14 cellular contexts compared by ENCODE assay signal in genomic region chr10:26445411-26446031, GRCh38. TPM values are rescaled to one million over a fixed set of nuclear protein-coding genes. Genes with fewer than 3 reads are reported as not detected.
DNase-seq lines count a peak whose midpoint lies in the region; ATAC-seq and TF ChIP-seq lines count a peak whose summit lies in the region.
"Had no signal": no experiment of that assay in that cellular context is flagged by ENCODE, and none has a peak within 500 bp of the region (broad histone marks: within the 10 kb centered on the region; RNA-seq: fewer than 3 reads in every experiment).

No MANE protein-coding gene starts in this region.

- 80% methylated on average over 8 of the region's 8 CpGs for WGBS in esophagus muscularis mucosa
- WGBS in thymus: 89% methylated on average over 8 of the region's 8 CpGs

- peaks cover 86% of the 10 kb centered on the region for H3K4me1 ChIP-seq in OCI-LY7 (ENCODE audit: insufficient read depth, low read length, poor library complexity, severe bottlenecking)
- no peaks in the 10 kb centered on the region for H3K4me1 ChIP-seq in esophagus muscularis mucosa
- H3K4me1 ChIP-seq in thymus (ENCODE audit: control insufficient read depth, insufficient read depth, low read length): peaks cover 32% of the 10 kb centered on the region

- peaks cover 96% of the 10 kb centered on the region for H3K79me2 ChIP-seq in OCI-LY7 (ENCODE audit: insufficient read depth, low read depth, low read length)

- no peaks in the 10 kb centered on the region for H3K9me2 ChIP-seq in OCI-LY7 (ENCODE audit: insufficient read depth, low read length)

- H3K27me3 Mint-ChIP-seq in activated T-cell treated with anti-CD3 and anti-CD28 coated beads, Interleukin-2, amount 50 U/mL, for 72 hours (ENCODE audit: low read depth): no peaks in the 10 kb centered on the region

- H3K36me3 ChIP-seq in OCI-LY7 (ENCODE audit: insufficient read depth, low read length): peaks cover 79% of the 10 kb centered on the region
- H3K36me3 ChIP-seq in esophagus muscularis mucosa: no peaks in the 10 kb centered on the region
- H3K36me3 ChIP-seq in thymus (ENCODE audit: control insufficient read depth, insufficient read depth): peaks cover 11% of the 10 kb centered on the region
- H3K36me3 ChIP-seq: thoracic aorta had no signal

- TF ChIP-seq EP300 in esophagus muscularis mucosa (IDR thresholded peaks at IDR 0.05): no peak

- peak overlapping the region; percentile 18 for H3K4me3 ChIP-seq in OCI-LY7 (ENCODE audit: low read depth, low read length, poor library complexity, severe bottlenecking)
- H3K4me3 ChIP-seq in esophagus muscularis mucosa: no peak overlapping the region
- peak overlapping the region; percentile 12 for H3K4me3 ChIP-seq in thymus (ENCODE audit: low read length)
- H3K4me3 ChIP-seq: SK-N-MC, thoracic aorta had no signal

- H3K36me3 Mint-ChIP-seq in activated T-cell treated with anti-CD3 and anti-CD28 coated beads, Interleukin-2, amount 50 U/mL, for 72 hours (ENCODE audit: insufficient read depth in 2 of 2): peaks cover 13 to 31% of the 10 kb centered on the region in 2 donors
- H3K36me3 Mint-ChIP-seq: mesothelial cell of epicardium had no signal

- POLR2A ChIA-PET in OCI-LY7 (lab: Charles Lee): interaction anchor here (0.7 kb wide), 2 partner anchors 54 to 379 kb away, joined by 4 read pairs; no protein-coding TSS in a partner anchor

- BruUV-seq in OCI-LY7 (replicated peaks; lab: Mats Ljungman, UMichigan): no TSS peak

- peak overlapping the region; percentile 30 to 82 for H3K4me3 Mint-ChIP-seq in activated T-cell treated with anti-CD3 and anti-CD28 coated beads, Interleukin-2, amount 50 U/mL, for 72 hours
- H3K4me3 Mint-ChIP-seq: mesothelial cell of epicardium had no signal

- no peaks in the 10 kb centered on the region for H4K20me1 ChIP-seq in OCI-LY7 (ENCODE audit: insufficient read depth, low read length)

- no peaks in the 10 kb centered on the region for H3K27me3 ChIP-seq in esophagus muscularis mucosa
- H3K27me3 ChIP-seq in thymus (ENCODE audit: control insufficient read depth, insufficient read depth): no peaks in the 10 kb centered on the region

- ATAC-seq in activated T-cell treated with anti-CD3 and anti-CD28 coated beads, Interleukin-2, amount 50 U/mL, for 72 hours (replicated peaks in 1 of 2): no peak
- ATAC-seq in HG02571 (IDR thresholded peaks at IDR 0.05; ENCODE audit: unreplicated experiment) (no peak), GM18517 (IDR thresholded peaks at IDR 0.05; ENCODE audit: unreplicated experiment) (no peak)

- H3K27ac Mint-ChIP-seq in activated T-cell treated with anti-CD3 and anti-CD28 coated beads, Interleukin-2, amount 50 U/mL, for 72 hours: peak overlapping the region; percentile 99
- H3K27ac Mint-ChIP-seq: mesothelial cell of epicardium had no signal

- H3K4me2 ChIP-seq in OCI-LY7 (ENCODE audit: low read length): peak overlapping the region; percentile 57

- peaks cover 89% of the 10 kb centered on the region for H3K4me1 Mint-ChIP-seq in activated T-cell treated with anti-CD3 and anti-CD28 coated beads, Interleukin-2, amount 50 U/mL, for 72 hours (ENCODE audit: low read depth)
- H3K4me1 Mint-ChIP-seq: mesothelial cell of epicardium had no signal

- H2AFZ ChIP-seq in OCI-LY7 (ENCODE audit: low read length): no peak overlapping the region

- TF ChIP-seq CTCF in OCI-LY7 (conservative IDR thresholded peaks at IDR 0.05; ENCODE audit: low read length): 0 out of 2 replicates have a peak, but pooled peaks have one; percentile 28
- TF ChIP-seq CTCF in esophagus muscularis mucosa (IDR thresholded peaks at IDR 0.05): no peak

- no peak for DNase-seq in activated T-cell treated with anti-CD3 and anti-CD28 coated beads, Interleukin-2, amount 50 U/mL, for 72 hours
- DNase-seq in activated T-cell treated with anti-CD3 and anti-CD28 coated beads, Interleukin-2, amount 50 U/mL, for 1 hour: no peak
- DNase-seq in OCI-LY7 (ENCODE audit: low spot score) (peak; percentile 27), esophagus muscularis mucosa (ENCODE audit: extremely low spot score) (peak; percentile 24), NCI-H345 treated with DMSO at 0.1 percent for 48 hours (lab: John Stamatoyannopoulos, UW; ENCODE audit: unreplicated experiment) (no peak)
- DNase-seq: aorta, NCI-H1105 treated with DMSO at 0.1 percent for 48 hours had no signal

- CTCF ChIA-PET in OCI-LY7 (lab: Charles Lee; ENCODE audit: unreplicated experiment): no interaction called here

- intact Hi-C loops in OCI-LY7 (cut with micrococcal nuclease; ENCODE audit: unreplicated experiment): no loop called here
- intact Hi-C loops in esophagus muscularis mucosa (cut with DNase I): no loop called here

- H3K9me3 ChIP-seq in OCI-LY7 (ENCODE audit: low read length) (peaks cover 21% of the 10 kb centered on the region), esophagus muscularis mucosa (no peaks in the 10 kb centered on the region), thymus (ENCODE audit: control insufficient read depth) (no peaks in the 10 kb centered on the region)
- H3K9me3 ChIP-seq: thoracic aorta had no signal

- peaks cover 5 to 7% of the 10 kb centered on the region in 2 donors for H3K9me3 Mint-ChIP-seq in activated T-cell treated with anti-CD3 and anti-CD28 coated beads, Interleukin-2, amount 50 U/mL, for 72 hours
- H3K9me3 Mint-ChIP-seq: mesothelial cell of epicardium had no signal

- H3K27ac ChIP-seq in OCI-LY7 (ENCODE audit: low read depth, low read length, poor library complexity, severe bottlenecking) (peak overlapping the region; percentile 95), esophagus muscularis mucosa (replicated peaks in 1 of 4) (no peak overlapping the region), thymus (ENCODE audit: low read depth) (peak overlapping the region; percentile 77)
- H3K27ac ChIP-seq: SK-N-MC, thoracic aorta had no signal

- no peak for TF ChIP-seq POLR2A in esophagus muscularis mucosa (IDR thresholded peaks at IDR 0.05; ENCODE audit: low read depth)

RNA-seq across cellular contexts. Expression of gene APBB1IP, which starts 7.4 kb away (rescaled TPM):
- total RNA-seq in activated T-cell treated with anti-CD3 and anti-CD28 coated beads, Interleukin-2, amount 50 U/mL, for 72 hours: 10 to 100 TPM; 44.1 to 49.7 TPM
- 58.1 and 65.8 TPM in 2 replicates for total RNA-seq in OCI-LY7 (2014; rRNA removed; shearing (Covaris generic))
- total RNA-seq in OCI-LY7 (2022): 167 and 196 TPM in 2 replicates
- 1 to 10 TPM; 2.6 to 6.2 (median 5.1) TPM for total RNA-seq in esophagus muscularis mucosa
- polyA plus RNA-seq in thymus: 40.0 TPM
- total RNA-seq: pulmonary artery endothelial cell had no signal

Comparison
In these comparisons a context has a peak if more than half of its experiments do, and no peak if none do; other contexts are left out.
1. DNase-seq: peak in OCI-LY7 (single experiment) and esophagus muscularis mucosa (single experiment); none in activated T-cell treated with anti-CD3 and anti-CD28 coated beads, Interleukin-2, amount 50 U/mL, for 72 hours (0 of 2), activated T-cell treated with anti-CD3 and anti-CD28 coated beads, Interleukin-2, amount 50 U/mL, for 1 hour (single experiment) and NCI-H345 treated with DMSO at 0.1 percent for 48 hours (single experiment).
2. H3K27ac ChIP-seq: peak in OCI-LY7 (single experiment) and thymus (single experiment); none in esophagus muscularis mucosa (0 of 4).
3. H3K4me3 ChIP-seq: peak in OCI-LY7 (single experiment) and thymus (single experiment); none in esophagus muscularis mucosa (0 of 4).
4. RNA of gene APBB1IP, which starts 7.4 kb away (total RNA-seq): 58.1 to 196 TPM in OCI-LY7 and 44.1 to 49.7 TPM in activated T-cell treated with anti-CD3 and anti-CD28 coated beads, Interleukin-2, amount 50 U/mL, for 72 hours; 2.6 to 6.2 TPM in esophagus muscularis mucosa; every median in the first group is over 4 times any median in the second.